Comparison of ENCODE assay signal across 17 cellular contexts in genomic region chr2:238299803-238300202, GRCh38. TPM values are rescaled to one million over a fixed set of nuclear protein-coding genes. Genes with fewer than 3 reads are reported as not detected.
DNase-seq lines count a peak whose midpoint lies in the region; ATAC-seq, FAIRE-seq and TF ChIP-seq lines count a peak whose summit lies in the region.
"Had no signal": no experiment of that assay in that cellular context is flagged by ENCODE, and none has a peak within 500 bp of the region (broad histone marks: within the 10 kb centered on the region; RNA-seq: fewer than 3 reads in every experiment).

No MANE protein-coding gene starts in this region.

- TF ChIP-seq CTCF in mammary epithelial cell (conservative IDR thresholded peaks at IDR 0.05 in 1 of 2, IDR thresholded peaks at IDR 0.05 in 1 of 2; ENCODE audit: extremely low read depth in 1 of 2, insufficient read depth in 1 of 2, low read depth in 1 of 2, low read length in 2 of 2), result no peak
- no peak for TF ChIP-seq CTCF in pancreas (IDR thresholded peaks at IDR 0.05)
- no peak for TF ChIP-seq CTCF in GM10248 (IDR thresholded peaks at IDR 0.05; ENCODE audit: control extremely low read depth, extremely low read depth, low read depth, missing control alignments)

- H3K4me1 ChIP-seq in mammary epithelial cell (ENCODE audit: insufficient read depth, low read length) (no peaks in the 10 kb centered on the region), pancreas (peaks cover 12 to 21% (median 20%) of the 10 kb centered on the region in 3 donors)

- peak; percentile 33 to 54 for DNase-seq in T47D (ENCODE audit: low read depth in 1 of 2, low spot score in 1 of 2)
- DNase-seq in mammary epithelial cell, result no peak
- peak; percentile 41 for DNase-seq in glomerular visceral epithelial cell (ENCODE audit: extremely low spot score)
- DNase-seq in pancreas, result peak; percentile 55 to 81 (median 67)
- DNase-seq in GM10248 (ENCODE audit: extremely low spot score), result no peak
- DNase-seq in T-helper 9 cell, result no peak
- DNase-seq: activated gamma-delta T cell, cortex of kidney, DND-41, glutamatergic neuron, immature natural killer cell, midbrain, NCI-H774, trophoblast cell had no signal

- CTCF ChIA-PET in mammary epithelial cell (lab: Charles Lee; ENCODE audit: low non-redundant PET) (no interaction called here), GM10248 (lab: Yijun Ruan, JAX) (interaction anchor here (1.1 kb wide), 1 partner anchor 1844 kb away, joined by 3 read pairs; no protein-coding TSS in a partner anchor)

- POLR2A ChIA-PET in GM10248 (lab: Yijun Ruan, JAX), result no interaction called here

- H3K36me3 ChIP-seq in mammary epithelial cell (ENCODE audit: insufficient read depth, low read length) (no peaks in the 10 kb centered on the region), pancreas (no peaks in the 10 kb centered on the region)

- intact Hi-C loops in mammary epithelial cell (cut with micrococcal nuclease), result no loop called here
- intact Hi-C loops in pancreas (cut with DNase I), result no loop called here

- H3K79me2 ChIP-seq in mammary epithelial cell (ENCODE audit: insufficient read depth, low read length), result no peaks in the 10 kb centered on the region

- ATAC-seq in pancreas (peak; percentile 94 to 97 (median 95)), HG02798 (IDR thresholded peaks at IDR 0.05; ENCODE audit: poor library complexity, unreplicated experiment) (no peak), HG03460 (IDR thresholded peaks at IDR 0.05; ENCODE audit: unreplicated experiment) (no peak)
- ATAC-seq: activated CD4-positive, CD25-positive, alpha-beta regulatory T cell treated with anti-CD3 and anti-CD28 coated beads, Interleukin-2, amount 50 U/mL, for 24 hours had no signal

- 10% methylated on average over 6 of the region's 7 CpGs for WGBS in mammary epithelial cell (ENCODE audit: low coverage, missing lambda C conversion rate)
- 11 to 12% methylated on average over 7 of the region's 7 CpGs for WGBS in pancreas, 2 donors

- H3K4me3 ChIP-seq in mammary epithelial cell (replicated peaks in 1 of 3; ENCODE audit: insufficient read depth in 1 of 3, low read depth in 2 of 3, low read length in 3 of 3) (no peak overlapping the region), pancreas (peak overlapping the region in 1 of 4 donors; percentile 11)

- BruUV-seq in mammary epithelial cell (replicated peaks; lab: Mats Ljungman, UMichigan), result no TSS peak

- dilution Hi-C loops in mammary epithelial cell (cut with HindIII; ENCODE audit: low sequenced_read_pairs), result no loop called here

- no peak for FAIRE-seq in pancreas (lab: Jason Lieb, UNC)

- H3K9ac ChIP-seq in mammary epithelial cell (ENCODE audit: insufficient read depth, low read length), result no peak overlapping the region

- no peaks in the 10 kb centered on the region for H3K9me3 ChIP-seq in mammary epithelial cell (replicated peaks; ENCODE audit: insufficient read depth, low read length)
- no peaks in the 10 kb centered on the region for H3K9me3 ChIP-seq in pancreas

- H3K4me2 ChIP-seq in mammary epithelial cell (ENCODE audit: insufficient read depth, low read depth, low read length), result no peak overlapping the region

- no peaks in the 10 kb centered on the region for H4K20me1 ChIP-seq in mammary epithelial cell (ENCODE audit: insufficient read depth, low read length)

- no peak overlapping the region for H2AFZ ChIP-seq in mammary epithelial cell (ENCODE audit: low read depth, low read length)

- in situ Hi-C loops in T47D (cut with HindIII; ENCODE audit: low pct_unique_long_range_greater_than_20kb, low sequenced_read_pairs), result no loop called here
- in situ Hi-C loops in mammary epithelial cell (cut with MboI; ENCODE audit: low sequenced_read_pairs in 2 of 2), result no loop called here

- peaks cover 2% of the 10 kb centered on the region for H3K27me3 ChIP-seq in mammary epithelial cell (ENCODE audit: insufficient read depth, low read length)
- no peaks in the 10 kb centered on the region for H3K27me3 ChIP-seq in pancreas

- H3K27ac ChIP-seq in mammary epithelial cell (ENCODE audit: insufficient read depth, low read depth, low read length), result no peak overlapping the region
- peak overlapping the region; percentile 58 to 83 (median 74) for H3K27ac ChIP-seq in pancreas

RNA-seq across cellular contexts. Expression of gene PER2, which starts 11.4 kb away (rescaled TPM):
- total RNA-seq in mammary epithelial cell, result 1 to 10 TPM; 6.3 to 7.8 TPM
- polyA plus RNA-seq in mammary epithelial cell, result 2.1 TPM
- polyA minus RNA-seq in mammary epithelial cell, result 11.2 TPM
- 10 to 100 TPM in 2 of 6 donors, 1 to 10 TPM in 4; 7.8 to 11.7 (median 9.3) TPM for total RNA-seq in pancreas
- 10 to 100 TPM in 1 of 2 donors, 1 to 10 TPM in 1; 6.9 to 12.2 TPM for polyA plus RNA-seq in pancreas

RNA-seq across cellular contexts. Expression of gene TRAF3IP1, which starts 20.5 kb away (rescaled TPM):
- total RNA-seq in mammary epithelial cell, result 10 to 100 TPM in 1 of 2 donors, 1 to 10 TPM in 1; 7.0 to 18.1 TPM
- polyA plus RNA-seq in mammary epithelial cell, result 4.9 TPM
- polyA minus RNA-seq in mammary epithelial cell, result 8.7 TPM
- 10 to 100 TPM in 1 of 6 donors, 1 to 10 TPM in 5; 4.9 to 10.3 (median 7.9) TPM for total RNA-seq in pancreas
- 1 to 10 TPM; 4.7 to 7.0 TPM for polyA plus RNA-seq in pancreas

RNA-seq across cellular contexts. Expression of gene HES6, which starts 60.0 kb away (rescaled TPM):
- 1 to 10 TPM; 1.2 to 5.0 TPM for total RNA-seq in mammary epithelial cell
- 2.1 TPM for polyA plus RNA-seq in mammary epithelial cell
- polyA minus RNA-seq in mammary epithelial cell, result not detected
- 10 to 100 TPM in 4 of 6 donors, 1 to 10 TPM in 2; 4.9 to 18.9 (median 16.0) TPM for total RNA-seq in pancreas
- polyA plus RNA-seq in pancreas, result 10 to 100 TPM; 11.1 to 22.7 TPM

Comparison
In these comparisons a context has a peak if more than half of its experiments do, and no peak if none do; other contexts are left out.
1. DNase-seq: peak in T47D (2 of 2), glomerular visceral epithelial cell (single experiment) and pancreas (6 of 6); none in mammary epithelial cell (single experiment), GM10248 (single experiment) and T-helper 9 cell (single experiment).
2. ATAC-seq: peak in pancreas (4 of 4); none in HG02798 (single experiment) and HG03460 (single experiment).